In the genomic region with DNA sequence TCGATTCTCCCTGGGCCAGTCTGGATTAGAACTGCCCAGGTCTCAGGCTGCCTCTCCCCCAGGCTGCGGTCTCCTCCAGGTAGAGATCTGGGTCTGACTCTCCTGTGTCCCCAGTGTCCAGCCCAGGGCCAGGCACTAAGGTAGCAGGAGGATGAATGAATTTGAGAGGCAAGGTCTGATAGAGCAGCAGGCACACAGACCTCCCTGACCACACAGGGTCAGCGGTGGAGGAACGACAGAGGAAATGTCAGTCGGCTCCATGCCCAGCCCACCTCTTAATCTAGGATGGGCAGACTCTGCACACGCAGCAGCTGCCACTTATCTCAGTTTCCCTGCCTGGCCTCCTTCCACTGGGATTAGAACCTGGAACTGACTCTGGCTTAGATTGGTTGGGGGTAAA, we compare ENCODE assay signal across 34 cellular contexts.
"Had no signal": no experiment of that assay in that cellular context is flagged by ENCODE, and none has a peak within 500 bp of the region (broad histone marks: within the 10 kb centered on the region; RNA-seq: fewer than 3 reads in every experiment).

No MANE protein-coding gene starts in this region.

- H3K4me3 Mint-ChIP-seq: activated B cell treated with CpG ODN at 0.5 μM for 24 hours; activated CD4-positive, alpha-beta memory T cell treated with anti-CD3 and anti-CD28 coated beads for 36 hours; activated naive CD4-positive, alpha-beta T cell treated with anti-CD3 and anti-CD28 coated beads, Interleukin-2, amount 50 U/mL, for 24 hours; activated naive CD8-positive, alpha-beta T cell treated with anti-CD3 and anti-CD28 coated beads, Interleukin-2, amount 10 ng/mL, durations not matched to agents 7 days and 5 days; central memory CD8-positive, alpha-beta T cell had no signal

- H3K27me3 Mint-ChIP-seq: activated naive CD8-positive, alpha-beta T cell treated with anti-CD3 and anti-CD28 coated beads, Interleukin-2, amount 10 ng/mL, durations not matched to agents 7 days and 5 days had no signal

- H3K27me3 ChIP-seq: ascending aorta, cardiac muscle cell had no signal

- H3K36me3 Mint-ChIP-seq: activated CD4-positive, alpha-beta memory T cell treated with anti-CD3 and anti-CD28 coated beads for 36 hours; activated naive CD4-positive, alpha-beta T cell treated with anti-CD3 and anti-CD28 coated beads, Interleukin-2, amount 50 U/mL, for 24 hours; activated naive CD8-positive, alpha-beta T cell treated with anti-CD3 and anti-CD28 coated beads, Interleukin-2, amount 10 ng/mL, durations not matched to agents 7 days and 5 days had no signal

- H3K9me3 Mint-ChIP-seq: activated B cell treated with CpG ODN at 0.5 μM for 24 hours; activated CD4-positive, alpha-beta memory T cell treated with anti-CD3 and anti-CD28 coated beads for 36 hours; activated naive CD4-positive, alpha-beta T cell treated with anti-CD3 and anti-CD28 coated beads, Interleukin-2, amount 50 U/mL, for 24 hours; activated naive CD8-positive, alpha-beta T cell treated with anti-CD3 and anti-CD28 coated beads, Interleukin-2, amount 10 ng/mL, durations not matched to agents 7 days and 5 days; central memory CD8-positive, alpha-beta T cell had no signal

- ATAC-seq: Panc1 had no signal

- H3K27ac Mint-ChIP-seq: activated B cell treated with CpG ODN at 0.5 μM for 24 hours; activated CD4-positive, alpha-beta memory T cell treated with anti-CD3 and anti-CD28 coated beads for 36 hours; activated naive CD4-positive, alpha-beta T cell treated with anti-CD3 and anti-CD28 coated beads, Interleukin-2, amount 50 U/mL, for 24 hours; activated naive CD8-positive, alpha-beta T cell treated with anti-CD3 and anti-CD28 coated beads, Interleukin-2, amount 10 ng/mL, durations not matched to agents 7 days and 5 days had no signal

- H3K27ac ChIP-seq: ascending aorta, cardiac muscle cell, KMS-11, SJSA1 had no signal

- H3K9me3 ChIP-seq: ascending aorta, SJSA1 had no signal

- H3K4me1 Mint-ChIP-seq: activated B cell treated with CpG ODN at 0.5 μM for 24 hours; activated naive CD4-positive, alpha-beta T cell treated with anti-CD3 and anti-CD28 coated beads, Interleukin-2, amount 50 U/mL, for 24 hours; activated naive CD8-positive, alpha-beta T cell treated with anti-CD3 and anti-CD28 coated beads, Interleukin-2, amount 10 ng/mL, durations not matched to agents 7 days and 5 days; central memory CD8-positive, alpha-beta T cell had no signal

- DNase-seq: activated B cell treated with CpG ODN at 0.5 μM for 24 hours; activated CD4-positive, alpha-beta memory T cell treated with anti-CD3 and anti-CD28 coated beads for 36 hours; activated CD4-positive, alpha-beta T cell treated with anti-CD3 and anti-CD28 coated beads for 4 hours; activated CD4-positive, alpha-beta T cell treated with anti-CD3 and anti-CD28 coated beads, Interleukin-2, amount 50 U/mL, for 1 hour; activated CD4-positive, CD25-positive, alpha-beta regulatory T cell treated with anti-CD3 and anti-CD28 coated beads, Interleukin-2, amount 50 U/mL, for 72 hours; activated CD8-positive, alpha-beta memory T cell treated with anti-CD3 and anti-CD28 coated beads, Interleukin-2, amount 50 U/mL, for 4 hours; activated gamma-delta T cell; activated naive CD4-positive, alpha-beta T cell treated with Interleukin-2 at 50 U/mL for 16 hours; activated naive CD8-positive, alpha-beta T cell treated with anti-CD3 and anti-CD28 coated beads, Interleukin-2, amount 10 ng/mL, durations not matched to agents 7 days and 5 days; activated T-cell treated with anti-CD3 and anti-CD28 coated beads for 4 hours; activated T-cell treated with anti-CD3 and anti-CD28 coated beads, Interleukin-2, amount 50 U/mL, for 48 hours; amygdala; MM.1S; MV-4-11; NCI-H1092; NCI-H1436 treated with DMSO at 0.1 percent for 48 hours; NCI-H1694 treated with DMSO at 0.1 percent for 48 hours; NCI-H2029; NCI-H2107; NCI-H2171 treated with DMSO at 0.1 percent for 48 hours; NCI-H2227 treated with DMSO at 0.1 percent for 48 hours; NCI-H446; NCI-H510A treated with DMSO at 0.1 percent for 48 hours; NCI-H526 treated with DMSO at 0.1 percent for 48 hours; NCI-H774; SHP77 treated with DMSO at 0.1 percent for 48 hours; T1000 had no signal

- H3K36me3 ChIP-seq: ascending aorta, cardiac muscle cell, SJSA1 had no signal

- H3K4me1 ChIP-seq: ascending aorta, SJSA1 had no signal

- H3K4me3 ChIP-seq: ascending aorta, cardiac muscle cell, SJSA1 had no signal
